ENCODE assay signal across 30 cellular contexts in the genomic region with DNA sequence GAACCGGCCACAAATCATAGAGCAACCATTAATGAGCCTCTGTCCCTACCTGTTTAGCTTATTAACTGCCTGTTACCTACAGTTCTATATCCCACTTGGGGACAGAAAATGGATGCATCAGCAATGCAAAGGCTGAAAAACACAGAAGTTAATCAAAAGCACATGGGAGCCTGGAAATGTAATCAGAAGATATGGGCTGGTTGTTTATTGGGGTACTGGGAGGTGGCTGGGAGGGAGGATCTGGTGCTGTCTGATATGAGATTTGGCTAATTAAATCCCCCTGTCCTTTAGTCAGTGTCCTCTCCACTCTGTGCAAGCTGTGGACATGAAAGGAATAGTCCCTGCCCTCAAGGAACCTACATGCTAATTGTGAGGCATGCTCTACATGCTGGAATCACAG.
"Had no signal": no experiment of that assay in that cellular context is flagged by ENCODE, and none has a peak within 500 bp of the region (broad histone marks: within the 10 kb centered on the region; RNA-seq: fewer than 3 reads in every experiment).

No MANE protein-coding gene starts in this region.

- H3K9me3 Mint-ChIP-seq: activated B cell treated with CpG ODN at 0.5 μM for 24 hours; activated CD4-positive, alpha-beta memory T cell treated with anti-CD3 and anti-CD28 coated beads, Interleukin-2, amount 10 ng/mL, durations not matched to agents 7 days and 5 days; dendritic cell treated with granulocyte-macrophage colony-stimulating factor and Interleukin-4, amounts not matched to agents 40 ng/mL and 50 ng/mL, for 4 days; endodermal cell; T-cell had no signal

- H3K9me3 ChIP-seq: ascending aorta, breast epithelium, heart left ventricle had no signal

- H3K4me1 ChIP-seq: breast epithelium had no signal

- H3K27ac ChIP-seq: ascending aorta, breast epithelium, cardiac muscle cell, coronary artery, dorsolateral prefrontal cortex, heart left ventricle, WERI-Rb-1 had no signal

- DNase-seq: activated B cell treated with CpG ODN at 0.5 μM for 24 hours; activated CD4-positive, alpha-beta memory T cell treated with anti-CD3 and anti-CD28 coated beads, Interleukin-2, amount 10 ng/mL, durations not matched to agents 7 days and 5 days; activated CD4-positive, alpha-beta T cell treated with anti-CD3 and anti-CD28 coated beads, Interleukin-2, amount 10 ng/mL, durations not matched to agents 24 days and 14 days; activated CD4-positive, alpha-beta T cell treated with anti-CD3 and anti-CD28 coated beads, Interleukin-2, amount 50 U/mL, for 4 hours; activated CD8-positive, alpha-beta memory T cell treated with anti-CD3 and anti-CD28 coated beads, Interleukin-2, amount 50 U/mL, for 48 hours; activated gamma-delta T cell; activated naive CD4-positive, alpha-beta T cell; activated naive CD4-positive, alpha-beta T cell treated with anti-CD3 and anti-CD28 coated beads, Interleukin-2, amount 10 ng/mL, durations not matched to agents 7 days and 5 days; activated naive CD8-positive, alpha-beta T cell treated with anti-CD3 and anti-CD28 coated beads, Interleukin-2, amount 10 ng/mL, durations not matched to agents 7 days and 5 days; activated T-cell treated with anti-CD3 and anti-CD28 coated beads for 4 hours; activated T-cell treated with anti-CD3 and anti-CD28 coated beads, Interleukin-2, amount 50 U/mL, for 24 hours; activated T-cell treated with anti-CD3 and anti-CD28 coated beads, Interleukin-2, amount 50 U/mL, for 72 hours; central memory CD4-positive, alpha-beta T cell; dorsolateral prefrontal cortex; effector memory CD4-positive, alpha-beta T cell; endodermal cell; heart left ventricle; T-cell; T-helper 9 cell; WERI-Rb-1 had no signal

- H3K36me3 ChIP-seq: ascending aorta, breast epithelium, cardiac muscle cell, heart left ventricle had no signal

- H3K36me3 Mint-ChIP-seq: brain, T-cell had no signal

- H3K27ac Mint-ChIP-seq: activated B cell treated with CpG ODN at 0.5 μM for 24 hours; activated CD4-positive, alpha-beta memory T cell treated with anti-CD3 and anti-CD28 coated beads, Interleukin-2, amount 10 ng/mL, durations not matched to agents 7 days and 5 days; activated CD4-positive, alpha-beta T cell treated with anti-CD3 and anti-CD28 coated beads, Interleukin-2, amount 10 ng/mL, durations not matched to agents 24 days and 14 days; activated naive CD4-positive, alpha-beta T cell treated with anti-CD3 and anti-CD28 coated beads, Interleukin-2, amount 10 ng/mL, durations not matched to agents 7 days and 5 days; activated naive CD4-positive, alpha-beta T cell treated with anti-CD3 and anti-CD28 coated beads, Interleukin-2, amount 50 U/mL, for 72 hours; activated naive CD8-positive, alpha-beta T cell treated with anti-CD3 and anti-CD28 coated beads, Interleukin-2, amount 10 ng/mL, durations not matched to agents 7 days and 5 days; activated T-cell treated with anti-CD3 and anti-CD28 coated beads, Interleukin-2, amount 50 U/mL, for 24 hours; activated T-cell treated with anti-CD3 and anti-CD28 coated beads, Interleukin-2, amount 50 U/mL, for 72 hours; brain; dendritic cell treated with granulocyte-macrophage colony-stimulating factor and Interleukin-4, amounts not matched to agents 40 ng/mL and 50 ng/mL, for 4 days; endodermal cell; T-helper 1 cell treated with Interleukin-12 subunit alpha and Interleukin-12 subunit beta and Interleukin-4 antibody, amounts not matched to agents 30 μg/mL and 1 μg/mL, for 36 hours had no signal

- H3K27me3 ChIP-seq: ascending aorta, breast epithelium, dorsolateral prefrontal cortex had no signal

- H3K4me3 ChIP-seq: ascending aorta, breast epithelium, cardiac muscle cell, coronary artery, dorsolateral prefrontal cortex, heart left ventricle had no signal

- ATAC-seq: activated CD4-positive, CD25-positive, alpha-beta regulatory T cell treated with anti-CD3 and anti-CD28 coated beads, Interleukin-2, amount 50 U/mL, for 24 hours; activated naive CD4-positive, alpha-beta T cell treated with anti-CD3 and anti-CD28 coated beads, Interleukin-2, amount 50 U/mL, for 72 hours; activated T-cell treated with anti-CD3 and anti-CD28 coated beads, Interleukin-2, amount 50 U/mL, for 72 hours; esophagus mucosa; heart left ventricle; T-cell had no signal

- H3K27me3 Mint-ChIP-seq: activated CD4-positive, alpha-beta T cell treated with anti-CD3 and anti-CD28 coated beads, Interleukin-2, amount 10 ng/mL, durations not matched to agents 24 days and 14 days; activated naive CD4-positive, alpha-beta T cell treated with anti-CD3 and anti-CD28 coated beads, Interleukin-2, amount 10 ng/mL, durations not matched to agents 7 days and 5 days; activated naive CD8-positive, alpha-beta T cell treated with anti-CD3 and anti-CD28 coated beads, Interleukin-2, amount 10 ng/mL, durations not matched to agents 7 days and 5 days; activated T-cell treated with anti-CD3 and anti-CD28 coated beads, Interleukin-2, amount 50 U/mL, for 24 hours; dendritic cell treated with granulocyte-macrophage colony-stimulating factor and Interleukin-4, amounts not matched to agents 40 ng/mL and 50 ng/mL, for 4 days had no signal

- H3K4me3 Mint-ChIP-seq: activated B cell treated with CpG ODN at 0.5 μM for 24 hours; activated CD4-positive, alpha-beta memory T cell treated with anti-CD3 and anti-CD28 coated beads, Interleukin-2, amount 10 ng/mL, durations not matched to agents 7 days and 5 days; activated CD4-positive, alpha-beta T cell treated with anti-CD3 and anti-CD28 coated beads, Interleukin-2, amount 10 ng/mL, durations not matched to agents 24 days and 14 days; activated naive CD4-positive, alpha-beta T cell treated with anti-CD3 and anti-CD28 coated beads, Interleukin-2, amount 10 ng/mL, durations not matched to agents 7 days and 5 days; activated naive CD8-positive, alpha-beta T cell treated with anti-CD3 and anti-CD28 coated beads, Interleukin-2, amount 10 ng/mL, durations not matched to agents 7 days and 5 days; activated T-cell treated with anti-CD3 and anti-CD28 coated beads, Interleukin-2, amount 50 U/mL, for 24 hours; activated T-cell treated with anti-CD3 and anti-CD28 coated beads, Interleukin-2, amount 50 U/mL, for 72 hours; brain; dendritic cell treated with granulocyte-macrophage colony-stimulating factor and Interleukin-4, amounts not matched to agents 40 ng/mL and 50 ng/mL, for 4 days; endodermal cell; T-cell; T-helper 1 cell treated with Interleukin-12 subunit alpha and Interleukin-12 subunit beta and Interleukin-4 antibody, amounts not matched to agents 30 μg/mL and 1 μg/mL, for 36 hours had no signal

- H3K4me1 Mint-ChIP-seq: activated B cell treated with CpG ODN at 0.5 μM for 24 hours had no signal
